2 cellular contexts compared by ENCODE assay signal in the genomic region with DNA sequence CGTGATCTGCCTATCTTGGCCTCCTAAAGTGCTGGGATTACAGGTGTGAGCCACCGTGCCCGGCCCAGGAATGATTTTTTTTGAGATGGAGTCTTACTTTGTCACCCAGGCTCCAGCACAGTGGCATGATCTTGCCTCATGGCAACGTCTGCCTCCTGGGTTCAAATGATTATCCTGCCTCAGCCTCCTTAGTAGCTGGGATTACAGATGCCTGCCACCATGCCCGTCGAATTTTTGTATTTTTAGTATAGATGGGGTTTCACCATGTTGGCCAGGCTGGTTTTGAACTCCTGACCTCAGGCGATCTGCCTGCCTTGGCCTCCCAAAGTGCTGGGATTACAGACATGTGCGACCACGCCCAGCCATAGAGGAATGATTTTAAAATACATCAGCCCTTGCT. TPM values are rescaled to one million over a fixed set of nuclear protein-coding genes. Genes with fewer than 3 reads are reported as not detected.
"Had no signal": no experiment of that assay in that cellular context is flagged by ENCODE, and none has a peak within 500 bp of the region (broad histone marks: within the 10 kb centered on the region; RNA-seq: fewer than 3 reads in every experiment).

No MANE protein-coding gene starts in this region.

RNA-seq across cellular contexts. Expression of gene AIFM3, which starts 32.0 kb away (rescaled TPM):
- total RNA-seq: activated T-helper 17 cell treated with anti-CD3 and anti-CD28 coated beads, Interleukin-2, amount 50 U/mL, for 72 hours; T-helper 1 cell treated with Interleukin-12 subunit alpha and Interleukin-12 subunit beta and Interleukin-4 antibody, amounts not matched to agents 30 ng/mL and 1 ng/mL, for 36 hours had no signal
